13 cellular contexts compared by ENCODE assay signal in the genomic region with DNA sequence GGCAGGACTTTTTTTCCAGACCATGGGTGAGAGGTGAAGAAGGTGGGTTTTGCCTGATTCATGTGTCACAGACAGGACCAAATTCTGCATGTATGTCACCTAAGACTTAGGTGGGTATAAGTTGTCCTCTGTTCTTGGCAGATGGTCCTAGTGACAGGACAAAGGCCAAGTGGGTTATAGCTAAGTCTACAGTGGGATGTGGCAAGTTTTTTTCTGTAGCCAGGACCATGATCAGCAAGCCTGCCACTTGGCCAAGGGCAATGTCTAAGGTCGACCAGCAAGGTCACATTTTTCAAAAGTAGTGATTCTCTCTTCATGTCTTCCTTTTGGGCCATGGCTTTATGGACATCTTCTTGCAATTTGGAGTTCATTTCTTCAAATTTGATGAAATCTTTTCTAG.
"Had no signal": no experiment of that assay in that cellular context is flagged by ENCODE, and none has a peak within 500 bp of the region (broad histone marks: within the 10 kb centered on the region; RNA-seq: fewer than 3 reads in every experiment).

No MANE protein-coding gene starts in this region.

- H3K4me1 Mint-ChIP-seq: endodermal cell, mesothelial cell of epicardium had no signal

- H3K27ac Mint-ChIP-seq: endodermal cell, mesothelial cell of epicardium had no signal

- H3K4me3 Mint-ChIP-seq: endodermal cell, mesothelial cell of epicardium had no signal

- DNase-seq: activated CD4-positive, CD25-positive, alpha-beta regulatory T cell treated with anti-CD3 and anti-CD28 coated beads, Interleukin-2, amount 50 U/mL, for 72 hours; activated CD8-positive, alpha-beta memory T cell treated with anti-CD3 and anti-CD28 coated beads for 24 hours; activated gamma-delta T cell treated with Interleukin-2 at 50 U/mL for 16 hours; amygdala; dermis blood vessel endothelial cell; endodermal cell; hypothalamus; kidney glomerular epithelial cell; nucleus accumbens; small intestine had no signal

- H3K4me3 ChIP-seq: right atrium auricular region, tibial nerve had no signal

- H3K27me3 ChIP-seq: right atrium auricular region, tibial nerve had no signal

- H3K27ac ChIP-seq: right atrium auricular region, tibial nerve had no signal
